ENCODE assay signal across 25 cellular contexts in the genomic region with DNA sequence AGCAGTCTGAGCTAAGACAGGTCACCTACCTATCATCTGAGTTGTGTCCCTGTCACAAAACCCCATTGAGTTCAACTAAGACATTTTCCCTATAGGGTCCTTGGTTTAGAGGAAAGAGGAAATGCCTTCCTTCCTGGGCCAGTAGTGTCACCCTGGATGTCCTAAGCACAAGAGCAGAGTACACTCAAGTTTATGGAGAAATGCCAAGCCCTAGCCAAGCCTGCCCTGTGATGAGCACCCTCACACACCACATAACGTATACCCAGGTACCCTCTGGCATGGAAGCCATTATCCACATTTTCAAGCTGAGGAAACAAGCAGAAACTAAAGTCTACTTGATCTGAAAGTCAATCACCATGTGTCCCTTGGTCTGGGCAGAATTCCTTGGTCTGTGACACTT.
"Had no signal": no experiment of that assay in that cellular context is flagged by ENCODE, and none has a peak within 500 bp of the region (broad histone marks: within the 10 kb centered on the region; RNA-seq: fewer than 3 reads in every experiment).

No MANE protein-coding gene starts in this region.

- H3K27me3 ChIP-seq: gastroesophageal sphincter, left lung, pancreas, spleen, suprapubic skin, tibial artery had no signal

- H3K4me1 ChIP-seq: gastroesophageal sphincter, left lung, psoas muscle, spleen, suprapubic skin, tibial artery had no signal

- DNase-seq: activated CD4-positive, alpha-beta T cell treated with anti-CD3 and anti-CD28 coated beads for 48 hours; activated CD4-positive, alpha-beta T cell treated with anti-CD3 and anti-CD28 coated beads, Interleukin-2, amount 50 U/mL, for 48 hours; activated CD8-positive, alpha-beta memory T cell treated with anti-CD3 and anti-CD28 coated beads, Interleukin-2, amount 50 U/mL, for 4 hours; activated gamma-delta T cell treated with Interleukin-2 at 50 U/mL for 16 hours; activated T-cell treated with anti-CD3 and anti-CD28 coated beads, Interleukin-2, amount 50 U/mL, for 1 hour; effector CD8-positive, alpha-beta T cell; hypothalamus; immature natural killer cell; kidney; left lung; naive B cell; pancreas; psoas muscle; spleen; stimulated activated naive CD4-positive, alpha-beta T cell; T-helper 9 cell; tibial artery; WERI-Rb-1 had no signal

- H3K27me3 Mint-ChIP-seq: activated T-helper 17 cell treated with anti-CD3 and anti-CD28 coated beads, Interleukin-2, amount 50 U/mL, for 72 hours; naive B cell had no signal

- H3K4me1 Mint-ChIP-seq: activated T-helper 17 cell treated with anti-CD3 and anti-CD28 coated beads, Interleukin-2, amount 50 U/mL, for 72 hours; immature natural killer cell; naive B cell had no signal

- ATAC-seq: activated CD4-positive, CD25-positive, alpha-beta regulatory T cell treated with anti-CD3 and anti-CD28 coated beads, Interleukin-2, amount 50 U/mL, for 24 hours; activated naive CD4-positive, alpha-beta T cell treated with anti-CD3 and anti-CD28 coated beads, Interleukin-2, amount 50 U/mL, for 72 hours; activated T-helper 17 cell treated with anti-CD3 and anti-CD28 coated beads, Interleukin-2, amount 50 U/mL, for 72 hours; gastroesophageal sphincter; left lung; pancreas had no signal

- H3K36me3 Mint-ChIP-seq: activated naive CD4-positive, alpha-beta T cell treated with anti-CD3 and anti-CD28 coated beads, Interleukin-2, amount 50 U/mL, for 72 hours had no signal

- H3K9me3 ChIP-seq: gastroesophageal sphincter, left lung, pancreas, psoas muscle, spleen, suprapubic skin, tibial artery had no signal

- H3K9me3 Mint-ChIP-seq: activated naive CD4-positive, alpha-beta T cell treated with anti-CD3 and anti-CD28 coated beads, Interleukin-2, amount 50 U/mL, for 72 hours; activated T-helper 17 cell treated with anti-CD3 and anti-CD28 coated beads, Interleukin-2, amount 50 U/mL, for 72 hours; immature natural killer cell; naive B cell had no signal

- H3K4me3 Mint-ChIP-seq: activated T-helper 17 cell treated with anti-CD3 and anti-CD28 coated beads, Interleukin-2, amount 50 U/mL, for 72 hours; immature natural killer cell; naive B cell had no signal

- H3K27ac ChIP-seq: gastroesophageal sphincter, left lung, pancreas, psoas muscle, spleen, suprapubic skin, tibial artery, WERI-Rb-1 had no signal

- H3K4me3 ChIP-seq: gastroesophageal sphincter, left lung, pancreas, psoas muscle, spleen, suprapubic skin, tibial artery had no signal

- FAIRE-seq: colon, endothelial cell of umbilical vein, kidney, pancreas had no signal

- H3K27ac Mint-ChIP-seq: immature natural killer cell had no signal
